11 cellular contexts compared by ENCODE assay signal in the genomic region with DNA sequence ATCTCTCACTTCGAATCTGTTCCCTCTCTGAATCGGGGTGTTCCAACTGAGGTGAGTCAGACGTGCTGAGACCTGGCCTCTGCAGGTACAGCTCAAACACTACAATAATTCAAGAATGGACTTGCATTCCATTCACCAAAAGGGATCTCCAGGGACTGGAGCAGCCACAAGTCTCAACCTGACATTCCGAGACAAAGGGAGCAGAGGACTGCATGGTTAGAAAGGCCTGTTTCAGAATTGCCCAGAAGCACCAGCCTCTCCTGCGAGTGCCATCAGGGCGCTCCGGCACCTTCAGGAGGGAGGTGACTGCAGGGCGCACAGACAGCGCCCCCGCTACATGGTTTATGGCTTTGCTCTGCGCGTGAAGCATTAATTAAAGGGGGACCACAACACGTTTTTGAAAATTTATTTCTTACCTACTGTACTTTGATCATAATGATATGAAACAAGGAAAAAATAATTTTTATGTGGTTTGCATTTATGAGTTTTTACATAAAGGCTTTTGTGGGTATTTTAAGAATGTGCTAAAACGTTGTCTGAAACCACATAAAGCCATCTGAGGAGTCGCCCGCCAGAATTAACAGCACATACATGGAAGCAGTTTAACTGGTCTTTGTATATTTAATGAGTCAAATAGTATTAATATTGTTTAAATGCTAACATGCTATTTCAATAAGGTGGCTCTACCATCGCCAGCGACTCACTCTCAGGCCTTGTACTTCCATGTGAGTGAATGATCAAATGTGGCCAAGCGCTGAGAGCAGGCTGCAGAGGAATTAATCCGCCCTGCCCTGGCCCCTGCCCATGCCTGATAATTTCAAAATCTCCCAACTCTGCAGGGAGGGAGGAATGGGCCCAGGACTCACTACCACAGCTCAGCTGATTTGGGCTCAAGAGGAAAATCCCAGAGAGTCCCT. TPM values are rescaled to one million over a fixed set of nuclear protein-coding genes. Genes with fewer than 3 reads are reported as not detected.
DNase-seq lines count a peak whose midpoint lies in the region; ATAC-seq, FAIRE-seq and TF ChIP-seq lines count a peak whose summit lies in the region.
"Had no signal": no experiment of that assay in that cellular context is flagged by ENCODE, and none has a peak within 500 bp of the region (broad histone marks: within the 10 kb centered on the region; RNA-seq: fewer than 3 reads in every experiment).

No MANE protein-coding gene starts in this region.

- H3K4me1 Mint-ChIP-seq in naive thymus-derived CD4-positive, alpha-beta T cell, result peaks cover 25 to 66% (median 54%) of the 10 kb centered on the region in 7 donors

- POLR2A ChIA-PET in IMR-90 (lab: Charles Lee; ENCODE audit: unreplicated experiment) (no interaction called here), HEK293T (lab: Yijun Ruan, JAX) (no interaction called here)
- POLR2A ChIA-PET in naive thymus-derived CD4-positive, alpha-beta T cell (lab: Charles Lee), result interaction anchor here (0.6 kb wide), 1 partner anchor 120 kb away, joined by 3 read pairs; no protein-coding TSS in a partner anchor

- H3K4me2 ChIP-seq in IMR-90 (ENCODE audit: low read depth, low read length), result no peak overlapping the region

- no peak overlapping the region for H3K9ac ChIP-seq in IMR-90 (ENCODE audit: low read depth, low read length)

- peaks cover 6% of the 10 kb centered on the region; the same call in 1 of the 2 replicates for H3K4me1 ChIP-seq in IMR-90 (ENCODE audit: control insufficient read depth, insufficient read depth, low read length)
- peaks cover 0 to 24% of the 10 kb centered on the region in 2 donors for H3K4me1 ChIP-seq in naive thymus-derived CD4-positive, alpha-beta T cell (ENCODE audit: control insufficient read depth in 2 of 2, insufficient read depth in 2 of 2, low read length in 2 of 2)
- H3K4me1 ChIP-seq: colonic mucosa had no signal

- H3K36me3 ChIP-seq in IMR-90 (ENCODE audit: control insufficient read depth, insufficient read depth, low read length) (peaks cover 19% of the 10 kb centered on the region), brain microvascular endothelial cell (replicated peaks) (peaks cover 28% of the 10 kb centered on the region)
- peaks cover 0 to 45% (median 0%) of the 10 kb centered on the region in 3 experiments for H3K36me3 ChIP-seq in naive thymus-derived CD4-positive, alpha-beta T cell (ENCODE audit: control insufficient read depth in 2 of 3, insufficient read depth in 3 of 3, low read length in 3 of 3)
- H3K36me3 ChIP-seq: colonic mucosa had no signal

- BruUV-seq in IMR-90 (replicated peaks; lab: Mats Ljungman, UMichigan), result no TSS peak

- no peak overlapping the region for H2BK15ac ChIP-seq in IMR-90 (ENCODE audit: low read depth, low read length)

- no peak overlapping the region for H3K4ac ChIP-seq in IMR-90 (ENCODE audit: low read depth, low read length)

- H2AK5ac ChIP-seq in IMR-90 (ENCODE audit: low read depth, low read length), result no peak overlapping the region

- in situ Hi-C loops in IMR-90 (cut with MboI; ENCODE audit: low sequenced_read_pairs), result no loop called here
- in situ Hi-C loops in brain microvascular endothelial cell (cut with HindIII; ENCODE audit: low pct_ligation_motif_present, low sequenced_read_pairs), result no loop called here

- H3K18ac ChIP-seq in IMR-90 (ENCODE audit: low read depth, low read length), result no peak overlapping the region

- H2AK9ac ChIP-seq in IMR-90 (replicated peaks; ENCODE audit: low read depth, low read length, poor library complexity), result no peak overlapping the region

- H3K79me1 ChIP-seq in IMR-90 (ENCODE audit: low read depth in 1 of 2, low read length in 2 of 2), result peaks cover 41 to 87% of the 10 kb centered on the region in 2 experiments

- H3K4me3 ChIP-seq in IMR-90 (ENCODE audit: insufficient read depth, low read depth, low read length) (no peak overlapping the region), brain microvascular endothelial cell (ENCODE audit: low read depth, low read length) (no peak overlapping the region)
- no peak overlapping the region for H3K4me3 ChIP-seq in naive thymus-derived CD4-positive, alpha-beta T cell (ENCODE audit: low read length)
- H3K4me3 ChIP-seq: colonic mucosa, spleen had no signal

- no peak overlapping the region for H3K14ac ChIP-seq in IMR-90 (replicated peaks; ENCODE audit: low read depth, low read length)

- no peak for TF ChIP-seq POLR2A in IMR-90 (IDR thresholded peaks at IDR 0.05; ENCODE audit: low read depth, low read length)

- peaks cover 0 to 10% (median 3%) of the 10 kb centered on the region in 5 donors for H3K36me3 Mint-ChIP-seq in naive thymus-derived CD4-positive, alpha-beta T cell

- H2BK20ac ChIP-seq in IMR-90 (ENCODE audit: low read depth, low read length), result no peak overlapping the region

- H3K27ac ChIP-seq in IMR-90 (ENCODE audit: insufficient read depth, low read length) (no peak overlapping the region), brain microvascular endothelial cell (no peak overlapping the region)
- H3K27ac ChIP-seq in naive thymus-derived CD4-positive, alpha-beta T cell (ENCODE audit: low read depth, low read length), result peak overlapping the region; percentile 1
- H3K27ac ChIP-seq: colonic mucosa, spleen had no signal

- no peaks in the 10 kb centered on the region for H3K9me3 ChIP-seq in IMR-90 (ENCODE audit: control insufficient read depth, insufficient read depth, low read length)
- H3K9me3 ChIP-seq in naive thymus-derived CD4-positive, alpha-beta T cell (ENCODE audit: control insufficient read depth in 2 of 3, low read length in 3 of 3), result no peaks in the 10 kb centered on the region
- H3K9me3 ChIP-seq: colonic mucosa, spleen had no signal

- no peak overlapping the region for H4K91ac ChIP-seq in IMR-90 (ENCODE audit: insufficient read depth, low read depth, low read length)

- peak overlapping the region in 8 of 9 donors; percentile 38 to 80 (median 56) for H3K27ac Mint-ChIP-seq in naive thymus-derived CD4-positive, alpha-beta T cell

- no peak overlapping the region for H2BK120ac ChIP-seq in IMR-90 (ENCODE audit: low read depth, low read length)

- no peak overlapping the region for H4K5ac ChIP-seq in IMR-90 (ENCODE audit: low read depth, low read length)

- H2AFZ ChIP-seq in IMR-90 (replicated peaks; ENCODE audit: low read length, poor library complexity), result no peak overlapping the region

- TF ChIP-seq CTCF in IMR-90 (conservative IDR thresholded peaks at IDR 0.05; ENCODE audit: low read depth, low read length) (no peak), brain microvascular endothelial cell (IDR thresholded peaks at IDR 0.05; ENCODE audit: low read depth, low read length, missing control alignments) (no peak)

- no peak overlapping the region for H4K8ac ChIP-seq in IMR-90 (ENCODE audit: low read depth in 2 of 2, low read length in 2 of 2)

- DNase-seq in DMS79 (lab: John Stamatoyannopoulos, UW), result peak; percentile 83
- DNase-seq in IMR-90, result peak; percentile 83
- DNase-seq in brain microvascular endothelial cell, result peak; percentile 16
- DNase-seq in naive thymus-derived CD4-positive, alpha-beta T cell, result no peak
- no peak for DNase-seq in HEK293T (ENCODE audit: extremely low spot score)
- no peak for DNase-seq in RCC 7860 (ENCODE audit: low spot score)
- no peak for DNase-seq in germinal center (ENCODE audit: low spot score)
- DNase-seq in left colon, result no peak
- DNase-seq: colonic mucosa, NCI-H526, spleen had no signal

- TF ChIP-seq RAD21 in IMR-90 (IDR thresholded peaks at IDR 0.05; ENCODE audit: low read length), result no peak

- 73% methylated on average over 5 of the region's 20 CpGs; no CpG with 5 or more reads in 1 of the 2 experiments for WGBS in IMR-90 (ENCODE audit: extremely low coverage in 2 of 2, insufficient read length in 1 of 2), 2 experiments

- H3K56ac ChIP-seq in IMR-90 (ENCODE audit: extremely low read depth, insufficient read depth, low read length), result no peak overlapping the region; the same call in 1 of the 2 replicates

- H3K9me1 ChIP-seq in IMR-90 (ENCODE audit: insufficient read depth, low read length), result peaks cover 24% of the 10 kb centered on the region

- no peaks in the 10 kb centered on the region for H3K27me3 Mint-ChIP-seq in naive thymus-derived CD4-positive, alpha-beta T cell

- peaks cover 0 to 2% (median 0%) of the 10 kb centered on the region in 11 donors for H3K9me3 Mint-ChIP-seq in naive thymus-derived CD4-positive, alpha-beta T cell

- peak; percentile 78 for ATAC-seq in IMR-90 (ENCODE audit: low read depth)
- ATAC-seq in naive thymus-derived CD4-positive, alpha-beta T cell, result peak; percentile 61
- ATAC-seq in left colon, result no peak

- no peak for FAIRE-seq in RCC 7860 (lab: Jason Lieb, UNC)

- H3K27me3 ChIP-seq in IMR-90 (ENCODE audit: control insufficient read depth, insufficient read depth, low read length) (no peaks in the 10 kb centered on the region), brain microvascular endothelial cell (replicated peaks) (no peaks in the 10 kb centered on the region)
- no peaks in the 10 kb centered on the region for H3K27me3 ChIP-seq in naive thymus-derived CD4-positive, alpha-beta T cell (ENCODE audit: control insufficient read depth in 2 of 2, insufficient read depth in 2 of 2, low read length in 2 of 2)
- H3K27me3 ChIP-seq: colonic mucosa, spleen had no signal

- H3K23ac ChIP-seq in IMR-90 (ENCODE audit: low read depth, low read length), result peak overlapping the region; percentile 40; the same call in 1 of the 2 replicates

- H2BK5ac ChIP-seq in IMR-90 (ENCODE audit: low read depth, low read length, poor library complexity, severe bottlenecking), result no peak overlapping the region

- peak overlapping the region in 8 of 10 donors; percentile 10 to 69 (median 35) for H3K4me3 Mint-ChIP-seq in naive thymus-derived CD4-positive, alpha-beta T cell

- intact Hi-C loops in IMR-90 (cut with micrococcal nuclease), result no loop called here
- intact Hi-C loops in naive thymus-derived CD4-positive, alpha-beta T cell (cut with micrococcal nuclease), result no loop called here
- intact Hi-C loops in left colon (cut with DNase I, micrococcal nuclease), result no loop called here

- CTCF ChIA-PET in IMR-90 (lab: Yijun Ruan, JAX) (interaction anchor here (1.2 kb wide), 1 partner anchor 13 kb away, joined by 3 read pairs; no protein-coding TSS in a partner anchor), HEK293T (lab: Yijun Ruan, JAX) (interaction anchor here (1.5 kb wide), 1 partner anchor 300 kb away, joined by 13 read pairs; no protein-coding TSS in a partner anchor)
- CTCF ChIA-PET in naive thymus-derived CD4-positive, alpha-beta T cell (lab: Charles Lee), result interaction anchor here (0.6 to 0.8 kb wide), 2 partner anchors 126 to 1485 kb away, joined by 3 to 4 read pairs; no protein-coding TSS in a partner anchor

- dilution Hi-C loops in IMR-90 (cut with HindIII; ENCODE audit: low sequenced_read_pairs, unreplicated experiment), result no loop called here

- peaks cover 82% of the 10 kb centered on the region for H4K20me1 ChIP-seq in IMR-90 (ENCODE audit: insufficient read depth, low read length)

RNA-seq across cellular contexts. Expression of gene SLC66A1, which starts 49.4 kb away (rescaled TPM):
- total RNA-seq in IMR-90 (2012; rRNA removed) (6.8 and 7.5 TPM in 2 replicates), left colon (10 to 100 TPM; 13.7 to 16.1 TPM)
- polyA plus RNA-seq in IMR-90 (2012; rRNA removed), result 18.9 and 22.3 TPM in 2 replicates
- polyA plus RNA-seq in IMR-90 (2012; cell fraction: cytosol; rRNA removed), result 14.6 and 25.7 TPM in 2 replicates
- 15.3 and 31.2 TPM in 2 replicates for polyA plus RNA-seq in IMR-90 (2012; cell fraction: nucleus; rRNA removed; ENCODE audit: low replicate concordance)
- total RNA-seq in naive thymus-derived CD4-positive, alpha-beta T cell, result 1 to 10 TPM; 3.8 to 8.4 (median 7.2) TPM
- polyA plus RNA-seq in naive thymus-derived CD4-positive, alpha-beta T cell, result 1 to 10 TPM; 1.3 to 5.4 TPM

RNA-seq across cellular contexts. Expression of gene AKR7A2, which starts 49.5 kb away (rescaled TPM):
- total RNA-seq in IMR-90 (2012; rRNA removed) (50.5 and 60.2 TPM in 2 replicates), left colon (100 to 1,000 TPM in 1 of 2 donors, 10 to 100 TPM in 1; 98.7 to 104 TPM)
- polyA plus RNA-seq in IMR-90 (2012; rRNA removed), result 55.8 and 70.8 TPM in 2 replicates
- polyA plus RNA-seq in IMR-90 (2012; cell fraction: cytosol; rRNA removed), result 67.7 and 109 TPM in 2 replicates
- 26.6 and 48.2 TPM in 2 replicates for polyA plus RNA-seq in IMR-90 (2012; cell fraction: nucleus; rRNA removed; ENCODE audit: low replicate concordance)
- 10 to 100 TPM; 15.7 to 33.9 (median 25.2) TPM for total RNA-seq in naive thymus-derived CD4-positive, alpha-beta T cell
- polyA plus RNA-seq in naive thymus-derived CD4-positive, alpha-beta T cell, result 100 to 1,000 TPM; 108 to 115 TPM

Comparison
In these comparisons a context has a peak if more than half of its experiments do, and no peak if none do; other contexts are left out.
1. DNase-seq: peak in DMS79 (single experiment), IMR-90 (single experiment) and brain microvascular endothelial cell (single experiment); none in naive thymus-derived CD4-positive, alpha-beta T cell (0 of 9), HEK293T (single experiment), RCC 7860 (single experiment), germinal center (single experiment) and left colon (0 of 2).